In genomic region chr1:57018119-57018518, GRCh38 we compare ENCODE assay signal across 37 cellular contexts. TPM values are rescaled to one million over a fixed set of nuclear protein-coding genes. Genes with fewer than 3 reads are reported as not detected.
"Had no signal": no experiment of that assay in that cellular context is flagged by ENCODE, and none has a peak within 500 bp of the region (broad histone marks: within the 10 kb centered on the region; RNA-seq: fewer than 3 reads in every experiment).

No MANE protein-coding gene starts in this region.

- ATAC-seq: activated CD8-positive, alpha-beta T cell treated with anti-CD3 and anti-CD28 coated beads for 36 hours; activated naive CD4-positive, alpha-beta T cell treated with anti-CD3 and anti-CD28 coated beads, Interleukin-2, amount 50 U/mL, for 72 hours; activated T-cell treated with anti-CD3 and anti-CD28 coated beads, Interleukin-2, amount 50 U/mL, for 4 hours; activated T-cell treated with anti-CD3 and anti-CD28 coated beads, Interleukin-2, amount 50 U/mL, for 72 hours; activated T-helper 17 cell treated with anti-CD3 and anti-CD28 coated beads, Interleukin-2, amount 50 U/mL, for 72 hours had no signal

- H3K27me3 Mint-ChIP-seq: activated CD4-positive, alpha-beta memory T cell treated with anti-CD3 and anti-CD28 coated beads for 36 hours; activated CD4-positive, alpha-beta T cell treated with anti-CD3 and anti-CD28 coated beads, Interleukin-2, amount 10 ng/mL, durations not matched to agents 24 days and 14 days; activated T-helper 17 cell treated with anti-CD3 and anti-CD28 coated beads, Interleukin-2, amount 50 U/mL, for 72 hours had no signal

- H3K4me3 ChIP-seq: adrenal gland, breast epithelium had no signal

- H3K4me1 ChIP-seq: adrenal gland, breast epithelium had no signal

- H3K4me1 Mint-ChIP-seq: activated B cell treated with CpG ODN at 0.5 μM for 24 hours; activated CD4-positive, alpha-beta T cell treated with anti-CD3 and anti-CD28 coated beads, Interleukin-2, amount 10 ng/mL, durations not matched to agents 24 days and 14 days; activated naive CD8-positive, alpha-beta T cell treated with anti-CD3 and anti-CD28 coated beads for 36 hours; activated T-helper 17 cell treated with anti-CD3 and anti-CD28 coated beads, Interleukin-2, amount 50 U/mL, for 72 hours had no signal

- H3K27me3 ChIP-seq: adrenal gland, brain microvascular endothelial cell, breast epithelium had no signal

- DNase-seq: activated B cell treated with CpG ODN at 0.5 μM for 24 hours; activated CD4-positive, alpha-beta memory T cell treated with anti-CD3 and anti-CD28 coated beads for 36 hours; activated CD4-positive, alpha-beta T cell treated with anti-CD3 and anti-CD28 coated beads for 4 hours; activated CD4-positive, alpha-beta T cell treated with anti-CD3 and anti-CD28 coated beads, Interleukin-2, amount 10 ng/mL, durations not matched to agents 24 days and 14 days; activated CD4-positive, alpha-beta T cell treated with anti-CD3 and anti-CD28 coated beads, Interleukin-2, amount 50 U/mL, for 1 hour; activated CD4-positive, alpha-beta T cell treated with anti-CD3 and anti-CD28 coated beads, Interleukin-2, amount 50 U/mL, for 4 hours; activated CD4-positive, CD25-positive, alpha-beta regulatory T cell treated with anti-CD3 and anti-CD28 coated beads, Interleukin-2, amount 50 U/mL, for 72 hours; activated CD8-positive, alpha-beta memory T cell treated with anti-CD3 and anti-CD28 coated beads, Interleukin-2, amount 50 U/mL, for 4 hours; activated effector memory CD4-positive, alpha-beta T cell treated with anti-CD3 and anti-CD28 coated beads, Interleukin-2, amount 50 U/mL, for 16 hours; activated gamma-delta T cell treated with Interleukin-2 at 50 U/mL for 16 hours; activated naive CD4-positive, alpha-beta T cell; activated naive CD4-positive, alpha-beta T cell treated with anti-CD3 and anti-CD28 coated beads for 36 hours; activated naive CD4-positive, alpha-beta T cell treated with anti-CD3 and anti-CD28 coated beads, Interleukin-2, amount 50 U/mL, for 16 hours; activated naive CD8-positive, alpha-beta T cell treated with anti-CD3 and anti-CD28 coated beads for 36 hours; activated T-cell treated with anti-CD3 and anti-CD28 coated beads for 4 hours; activated T-cell treated with anti-CD3 and anti-CD28 coated beads, Interleukin-2, amount 50 U/mL, for 1 hour; activated T-cell treated with anti-CD3 and anti-CD28 coated beads, Interleukin-2, amount 50 U/mL, for 4 hours; adrenal gland; amniotic stem cell; aorta; brain microvascular endothelial cell; central memory CD4-positive, alpha-beta T cell; T-helper 2 cell; T-helper 9 cell had no signal

- H3K36me3 Mint-ChIP-seq: activated CD4-positive, alpha-beta memory T cell treated with anti-CD3 and anti-CD28 coated beads for 36 hours; activated naive CD4-positive, alpha-beta T cell treated with anti-CD3 and anti-CD28 coated beads, Interleukin-2, amount 50 U/mL, for 72 hours; activated naive CD8-positive, alpha-beta T cell treated with anti-CD3 and anti-CD28 coated beads for 36 hours had no signal

- H3K27ac Mint-ChIP-seq: activated B cell treated with CpG ODN at 0.5 μM for 24 hours; activated CD4-positive, alpha-beta memory T cell treated with anti-CD3 and anti-CD28 coated beads for 36 hours; activated CD4-positive, alpha-beta T cell treated with anti-CD3 and anti-CD28 coated beads, Interleukin-2, amount 10 ng/mL, durations not matched to agents 24 days and 14 days; activated CD8-positive, alpha-beta T cell treated with anti-CD3 and anti-CD28 coated beads for 36 hours; activated naive CD4-positive, alpha-beta T cell treated with anti-CD3 and anti-CD28 coated beads for 36 hours; activated naive CD4-positive, alpha-beta T cell treated with anti-CD3 and anti-CD28 coated beads, Interleukin-2, amount 50 U/mL, for 72 hours; activated naive CD8-positive, alpha-beta T cell treated with anti-CD3 and anti-CD28 coated beads for 36 hours; activated T-cell treated with anti-CD3 and anti-CD28 coated beads, Interleukin-2, amount 50 U/mL, for 72 hours; activated T-helper 1 cell treated with anti-CD3 and anti-CD28 coated beads, Interleukin-12 subunit alpha, Interleukin-12 subunit beta, Interleukin-2, Interleukin-4 antibody, amounts not matched to agents 30 ng/mL and 10 ng/mL and 1 ng/mL, durations not matched to agents 14 hours and 24 hours and 36 hours; activated T-helper 17 cell treated with anti-CD3 and anti-CD28 coated beads, Interleukin-2, amount 50 U/mL, for 72 hours; T-helper 1 cell treated with Interleukin-12 subunit alpha and Interleukin-12 subunit beta and Interleukin-4 antibody, amounts not matched to agents 30 μg/mL and 1 μg/mL, for 36 hours; T-helper 2 cell treated with Interferon-gamma antibody and Interleukin-4, amounts not matched to agents 5 μg/mL and 100 μg/mL, for 36 hours had no signal

- H3K9me3 Mint-ChIP-seq: activated CD4-positive, alpha-beta memory T cell treated with anti-CD3 and anti-CD28 coated beads for 36 hours; activated CD4-positive, alpha-beta T cell treated with anti-CD3 and anti-CD28 coated beads, Interleukin-2, amount 10 ng/mL, durations not matched to agents 24 days and 14 days; activated T-cell treated with anti-CD3 and anti-CD28 coated beads, Interleukin-2, amount 50 U/mL, for 4 hours; activated T-helper 1 cell treated with anti-CD3 and anti-CD28 coated beads, Interleukin-12 subunit alpha, Interleukin-12 subunit beta, Interleukin-2, Interleukin-4 antibody, amounts not matched to agents 30 ng/mL and 10 ng/mL and 1 ng/mL, durations not matched to agents 14 hours and 24 hours and 36 hours; activated T-helper 17 cell treated with anti-CD3 and anti-CD28 coated beads, Interleukin-2, amount 50 U/mL, for 72 hours; T-helper 1 cell treated with Interleukin-12 subunit alpha and Interleukin-12 subunit beta and Interleukin-4 antibody, amounts not matched to agents 30 μg/mL and 1 μg/mL, for 36 hours; T-helper 2 cell treated with Interferon-gamma antibody and Interleukin-4, amounts not matched to agents 5 μg/mL and 100 μg/mL, for 36 hours had no signal

- H3K4me3 Mint-ChIP-seq: activated B cell treated with CpG ODN at 0.5 μM for 24 hours; activated CD4-positive, alpha-beta memory T cell treated with anti-CD3 and anti-CD28 coated beads for 36 hours; activated CD4-positive, alpha-beta T cell treated with anti-CD3 and anti-CD28 coated beads, Interleukin-2, amount 10 ng/mL, durations not matched to agents 24 days and 14 days; activated CD8-positive, alpha-beta T cell treated with anti-CD3 and anti-CD28 coated beads for 36 hours; activated naive CD4-positive, alpha-beta T cell treated with anti-CD3 and anti-CD28 coated beads for 36 hours; activated naive CD8-positive, alpha-beta T cell treated with anti-CD3 and anti-CD28 coated beads for 36 hours; activated T-cell treated with anti-CD3 and anti-CD28 coated beads, Interleukin-2, amount 50 U/mL, for 4 hours; activated T-cell treated with anti-CD3 and anti-CD28 coated beads, Interleukin-2, amount 50 U/mL, for 72 hours; activated T-helper 1 cell treated with anti-CD3 and anti-CD28 coated beads, Interleukin-12 subunit alpha, Interleukin-12 subunit beta, Interleukin-2, Interleukin-4 antibody, amounts not matched to agents 30 ng/mL and 10 ng/mL and 1 ng/mL, durations not matched to agents 14 hours and 24 hours and 36 hours; activated T-helper 17 cell treated with anti-CD3 and anti-CD28 coated beads, Interleukin-2, amount 50 U/mL, for 72 hours; T-helper 1 cell treated with Interleukin-12 subunit alpha and Interleukin-12 subunit beta and Interleukin-4 antibody, amounts not matched to agents 30 μg/mL and 1 μg/mL, for 36 hours; T-helper 2 cell treated with Interferon-gamma antibody and Interleukin-4, amounts not matched to agents 5 μg/mL and 100 μg/mL, for 36 hours had no signal

- H3K27ac ChIP-seq: adrenal gland, brain microvascular endothelial cell, breast epithelium, VCaP had no signal

- H3K9me3 ChIP-seq: adrenal gland, breast epithelium had no signal

- H3K36me3 ChIP-seq: adrenal gland, brain microvascular endothelial cell, breast epithelium had no signal

RNA-seq across cellular contexts. Expression of gene C8B, which starts 52.3 kb away (rescaled TPM):
- total RNA-seq: activated B cell treated with CpG ODN at 0.5 μM for 24 hours; activated CD4-positive, alpha-beta memory T cell treated with anti-CD3 and anti-CD28 coated beads for 36 hours; activated CD4-positive, alpha-beta T cell treated with anti-CD3 and anti-CD28 coated beads, Interleukin-2, amount 10 ng/mL, durations not matched to agents 24 days and 14 days; activated CD8-positive, alpha-beta memory T cell treated with anti-CD3 and anti-CD28 coated beads for 36 hours; activated CD8-positive, alpha-beta T cell treated with anti-CD3 and anti-CD28 coated beads for 36 hours; activated naive CD4-positive, alpha-beta T cell treated with anti-CD3 and anti-CD28 coated beads for 36 hours; activated naive CD4-positive, alpha-beta T cell treated with anti-CD3 and anti-CD28 coated beads, Interleukin-2, amount 50 U/mL, for 72 hours; activated naive CD8-positive, alpha-beta T cell treated with anti-CD3 and anti-CD28 coated beads for 36 hours; activated T-cell treated with anti-CD3 and anti-CD28 coated beads, Interleukin-2, amount 50 U/mL, for 4 hours; activated T-cell treated with anti-CD3 and anti-CD28 coated beads, Interleukin-2, amount 50 U/mL, for 72 hours; activated T-helper 1 cell treated with anti-CD3 and anti-CD28 coated beads, Interleukin-12 subunit alpha, Interleukin-12 subunit beta, Interleukin-2, Interleukin-4 antibody, amounts not matched to agents 30 ng/mL and 10 ng/mL and 1 ng/mL, durations not matched to agents 14 hours and 24 hours and 36 hours; activated T-helper 17 cell treated with anti-CD3 and anti-CD28 coated beads, Interleukin-2, amount 50 U/mL, for 72 hours; adrenal gland; aorta; astrocyte; breast epithelium; cardiac septum; cerebellum had no signal
- polyA plus RNA-seq: aorta had no signal
